26 cellular contexts compared by ENCODE assay signal in genomic region chr6:148087659-148088058, GRCh38.
"Had no signal": no experiment of that assay in that cellular context is flagged by ENCODE, and none has a peak within 500 bp of the region (broad histone marks: within the 10 kb centered on the region; RNA-seq: fewer than 3 reads in every experiment).

No MANE protein-coding gene starts in this region.

- H3K4me1 ChIP-seq: colonic mucosa, esophagus squamous epithelium, gastrocnemius medialis, heart right ventricle, left lung, lower lobe of right lung had no signal

- H3K9me3 ChIP-seq: colonic mucosa, gastrocnemius medialis had no signal

- DNase-seq: colonic mucosa; cortex of kidney; effector CD8-positive, alpha-beta T cell; effector memory CD8-positive, alpha-beta T cell; endodermal cell; erythroblast; esophagus squamous epithelium; foreskin fibroblast; foreskin melanocyte; gastrocnemius medialis; glutamatergic neuron; head of caudate nucleus; heart right ventricle; hippocampal formation; left cardiac atrium; left lung; left ventricle myocardium superior; lower lobe of right lung; mesenchymal stem cell; mucosa of descending colon; naive B cell had no signal

- FAIRE-seq: endometrium, islet of Langerhans, keratinocyte had no signal

- H3K27ac ChIP-seq: colonic mucosa, epithelial cell of prostate, esophagus squamous epithelium, gastrocnemius medialis, heart right ventricle, left lung, lower lobe of right lung had no signal

- ATAC-seq: effector memory CD8-positive, alpha-beta T cell; esophagus mucosa; gastrocnemius medialis; heart right ventricle; left cardiac atrium; left lung; left ventricle myocardium superior; lower lobe of right lung; mucosa of descending colon had no signal

- H3K27me3 ChIP-seq: colonic mucosa, esophagus squamous epithelium, gastrocnemius medialis, heart right ventricle, left lung had no signal

- H3K36me3 ChIP-seq: colonic mucosa, esophagus squamous epithelium, gastrocnemius medialis, heart right ventricle, left lung, lower lobe of right lung had no signal

- H3K4me3 ChIP-seq: colonic mucosa, esophagus squamous epithelium, gastrocnemius medialis, heart right ventricle, left lung, lower lobe of right lung, mucosa of descending colon had no signal
